Comparison of ENCODE assay signal across 10 cellular contexts in the genomic region with DNA sequence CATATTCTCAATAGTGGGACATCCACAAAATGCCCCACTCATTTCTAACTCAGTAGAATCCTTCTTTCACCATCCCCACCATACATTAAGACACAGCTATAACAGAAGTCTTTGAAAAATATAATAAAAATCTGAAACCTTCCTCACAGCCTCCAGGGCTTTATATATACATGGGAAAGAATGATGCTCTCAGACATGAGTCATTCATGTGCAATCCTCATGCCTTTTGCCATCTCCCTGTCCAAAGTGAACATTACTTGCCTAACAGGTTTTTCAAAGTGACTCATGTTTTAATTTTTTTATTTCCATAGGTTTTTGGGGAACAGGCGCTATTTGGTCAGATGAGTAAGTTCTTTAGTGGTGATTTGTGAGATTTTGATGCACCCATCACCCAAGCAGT.
DNase-seq lines count a peak whose midpoint lies in the region; ATAC-seq and TF ChIP-seq lines count a peak whose summit lies in the region.
"Had no signal": no experiment of that assay in that cellular context is flagged by ENCODE, and none has a peak within 500 bp of the region (broad histone marks: within the 10 kb centered on the region; RNA-seq: fewer than 3 reads in every experiment).

No MANE protein-coding gene starts in this region.

- H3K4me3 ChIP-seq in cardiac fibroblast (replicated peaks in 1 of 2; ENCODE audit: low read depth in 2 of 2, low read length in 2 of 2) (no peak overlapping the region), mucosa of descending colon (no peak overlapping the region), BE2C (ENCODE audit: low read depth, low read length) (no peak overlapping the region), right cardiac atrium (ENCODE audit: low read length) (no peak overlapping the region)
- H3K4me3 ChIP-seq: ovary had no signal

- WGBS in right cardiac atrium: 98% methylated on average over 1 of the region's 1 CpG

- DNase-seq in ELR (ENCODE audit: low read depth) (peak; percentile 88), NCI-H1694 (lab: John Stamatoyannopoulos, UW) (peak; percentile 46), cardiac fibroblast (ENCODE audit: low read depth in 2 of 2) (peak; percentile 36 to 89), mucosa of descending colon (no peak), islet precursor cell (no peak), middle frontal gyrus (ENCODE audit: extremely low spot score, low spot score) (no peak), BE2C (no peak), right cardiac atrium (no peak)
- DNase-seq: ovary, Right ventricle myocardium superior had no signal

- ATAC-seq in mucosa of descending colon (peak; percentile 77), right cardiac atrium (no peak)

- H3K27ac ChIP-seq in right cardiac atrium (ENCODE audit: low read length): no peak overlapping the region
- H3K27ac ChIP-seq: ovary had no signal

- H3K27me3 ChIP-seq in BE2C (no peaks in the 10 kb centered on the region), right cardiac atrium (ENCODE audit: control insufficient read depth, insufficient read depth) (no peaks in the 10 kb centered on the region)
- H3K27me3 ChIP-seq: ovary had no signal

- no peaks in the 10 kb centered on the region for H3K9me3 ChIP-seq in mucosa of descending colon
- no peaks in the 10 kb centered on the region for H3K9me3 ChIP-seq in BE2C
- no peaks in the 10 kb centered on the region for H3K9me3 ChIP-seq in right cardiac atrium (ENCODE audit: control insufficient read depth, low read length)
- H3K9me3 ChIP-seq: ovary had no signal

- H3K36me3 ChIP-seq in mucosa of descending colon (ENCODE audit: low read depth) (no peaks in the 10 kb centered on the region), BE2C (no peaks in the 10 kb centered on the region)
- H3K36me3 ChIP-seq: ovary had no signal

- H3K4me1 ChIP-seq in mucosa of descending colon (ENCODE audit: low read depth) (peaks cover 25% of the 10 kb centered on the region), BE2C (peaks cover 7% of the 10 kb centered on the region; the same call in 1 of the 2 replicates), right cardiac atrium (ENCODE audit: control insufficient read depth, insufficient read depth, low read length) (no peaks in the 10 kb centered on the region)

- intact Hi-C loops in mucosa of descending colon (cut with DNase I, micrococcal nuclease): no loop called here
- intact Hi-C loops in right cardiac atrium (cut with DNase I): no loop called here

- TF ChIP-seq CTCF in cardiac fibroblast (IDR thresholded peaks at IDR 0.05; ENCODE audit: low read depth, low read length) (no peak), mucosa of descending colon (IDR thresholded peaks at IDR 0.05) (no peak), BE2C (IDR thresholded peaks at IDR 0.05; ENCODE audit: low read depth, low read length) (no peak)

Comparison
In these comparisons a context has a peak if more than half of its experiments do, and no peak if none do; other contexts are left out.
1. DNase-seq: peak in ELR (single experiment), NCI-H1694 (single experiment) and cardiac fibroblast (2 of 2); none in mucosa of descending colon (0 of 3), islet precursor cell (single experiment), middle frontal gyrus (single experiment), BE2C (single experiment) and right cardiac atrium (0 of 3).